Comparison of ENCODE assay signal across 1 cellular context in the genomic region with DNA sequence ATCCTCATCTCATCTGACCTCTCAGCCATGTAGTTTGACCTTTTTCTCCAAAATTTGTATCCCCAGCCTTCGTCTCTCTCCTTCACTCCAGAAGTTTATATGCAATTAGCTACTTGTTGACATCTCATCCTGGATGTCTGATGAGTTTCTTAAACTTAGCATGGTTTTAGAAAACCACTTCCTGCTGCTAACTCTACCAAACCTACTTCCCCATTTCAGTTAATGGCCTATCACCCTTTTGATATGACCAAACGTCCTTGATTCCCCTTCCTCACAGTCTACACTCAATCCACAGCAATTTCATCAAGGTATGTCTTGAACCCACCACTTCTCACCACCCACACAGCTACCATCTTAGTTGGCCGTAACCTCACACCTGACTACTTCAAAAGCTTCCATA.
TF ChIP-seq lines count a peak whose summit lies in the region.

No MANE protein-coding gene starts in this region.

TF ChIP-seq in WTC11, 78 proteins besides CTCF, POLR2A, EP300 and RAD21 (continued from another document):
- TF ChIP-seq, protein P1, sequence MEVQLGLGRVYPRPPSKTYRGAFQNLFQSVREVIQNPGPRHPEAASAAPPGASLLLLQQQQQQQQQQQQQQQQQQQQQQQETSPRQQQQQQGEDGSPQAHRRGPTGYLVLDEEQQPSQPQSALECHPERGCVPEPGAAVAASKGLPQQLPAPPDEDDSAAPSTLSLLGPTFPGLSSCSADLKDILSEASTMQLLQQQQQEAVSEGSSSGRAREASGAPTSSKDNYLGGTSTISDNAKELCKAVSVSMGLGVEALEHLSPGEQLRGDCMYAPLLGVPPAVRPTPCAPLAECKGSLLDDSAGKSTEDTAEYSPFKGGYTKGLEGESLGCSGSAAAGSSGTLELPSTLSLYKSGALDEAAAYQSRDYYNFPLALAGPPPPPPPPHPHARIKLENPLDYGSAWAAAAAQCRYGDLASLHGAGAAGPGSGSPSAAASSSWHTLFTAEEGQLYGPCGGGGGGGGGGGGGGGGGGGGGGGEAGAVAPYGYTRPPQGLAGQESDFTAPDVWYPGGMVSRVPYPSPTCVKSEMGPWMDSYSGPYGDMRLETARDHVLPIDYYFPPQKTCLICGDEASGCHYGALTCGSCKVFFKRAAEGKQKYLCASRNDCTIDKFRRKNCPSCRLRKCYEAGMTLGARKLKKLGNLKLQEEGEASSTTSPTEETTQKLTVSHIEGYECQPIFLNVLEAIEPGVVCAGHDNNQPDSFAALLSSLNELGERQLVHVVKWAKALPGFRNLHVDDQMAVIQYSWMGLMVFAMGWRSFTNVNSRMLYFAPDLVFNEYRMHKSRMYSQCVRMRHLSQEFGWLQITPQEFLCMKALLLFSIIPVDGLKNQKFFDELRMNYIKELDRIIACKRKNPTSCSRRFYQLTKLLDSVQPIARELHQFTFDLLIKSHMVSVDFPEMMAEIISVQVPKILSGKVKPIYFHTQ (CRISPR knock-in tag; IDR thresholded peaks at IDR 0.05) = no peak
- TF ChIP-seq ZBTB21 (CRISPR knock-in tag; IDR thresholded peaks at IDR 0.05; ENCODE audit: borderline replicate concordance) (no peak), JUN (CRISPR knock-in tag; IDR thresholded peaks at IDR 0.05) (no peak), ZNF138 (CRISPR knock-in tag; conservative IDR thresholded peaks at IDR 0.05) (no peak)
- TF ChIP-seq, protein P2, sequence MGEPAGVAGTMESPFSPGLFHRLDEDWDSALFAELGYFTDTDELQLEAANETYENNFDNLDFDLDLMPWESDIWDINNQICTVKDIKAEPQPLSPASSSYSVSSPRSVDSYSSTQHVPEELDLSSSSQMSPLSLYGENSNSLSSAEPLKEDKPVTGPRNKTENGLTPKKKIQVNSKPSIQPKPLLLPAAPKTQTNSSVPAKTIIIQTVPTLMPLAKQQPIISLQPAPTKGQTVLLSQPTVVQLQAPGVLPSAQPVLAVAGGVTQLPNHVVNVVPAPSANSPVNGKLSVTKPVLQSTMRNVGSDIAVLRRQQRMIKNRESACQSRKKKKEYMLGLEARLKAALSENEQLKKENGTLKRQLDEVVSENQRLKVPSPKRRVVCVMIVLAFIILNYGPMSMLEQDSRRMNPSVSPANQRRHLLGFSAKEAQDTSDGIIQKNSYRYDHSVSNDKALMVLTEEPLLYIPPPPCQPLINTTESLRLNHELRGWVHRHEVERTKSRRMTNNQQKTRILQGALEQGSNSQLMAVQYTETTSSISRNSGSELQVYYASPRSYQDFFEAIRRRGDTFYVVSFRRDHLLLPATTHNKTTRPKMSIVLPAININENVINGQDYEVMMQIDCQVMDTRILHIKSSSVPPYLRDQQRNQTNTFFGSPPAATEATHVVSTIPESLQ (CRISPR knock-in tag; IDR thresholded peaks at IDR 0.05) = no peak
